15 cellular contexts compared by ENCODE assay signal in the genomic region with DNA sequence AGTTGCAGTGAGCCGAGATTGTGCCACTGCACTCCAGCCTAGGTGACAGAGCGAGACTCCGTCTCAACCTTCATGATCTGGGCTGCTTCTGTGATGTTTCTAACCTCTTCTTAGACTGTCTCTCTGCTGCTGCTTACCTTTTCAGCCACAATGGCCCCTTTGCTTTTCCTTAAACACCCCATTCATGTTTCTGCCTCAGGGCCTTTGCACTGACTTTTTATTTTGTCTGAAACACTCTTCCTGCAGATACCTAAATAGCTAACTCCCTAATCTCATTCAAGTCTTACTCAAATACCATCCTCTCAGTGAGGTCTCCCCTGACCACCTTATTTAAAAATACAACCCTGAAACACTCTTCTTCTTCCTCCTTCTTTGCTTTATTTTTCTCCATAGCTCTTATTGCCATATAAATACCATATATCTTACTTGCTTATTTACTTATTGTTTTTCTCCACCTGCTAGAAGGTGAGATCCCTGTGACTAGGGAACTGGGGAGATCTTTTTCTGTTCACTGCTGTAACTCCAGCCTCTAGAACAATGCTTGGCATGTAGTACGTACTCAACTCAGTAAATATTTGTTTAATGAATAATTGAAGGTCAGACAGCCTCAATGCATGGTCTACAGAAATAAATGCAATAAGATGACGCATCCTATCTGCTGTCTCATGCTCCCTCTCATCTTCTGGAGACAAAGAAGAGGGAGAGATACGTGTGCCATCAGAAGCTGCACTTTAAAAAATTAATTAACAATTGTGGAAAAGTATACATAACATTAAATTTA. TPM values are rescaled to one million over a fixed set of nuclear protein-coding genes. Genes with fewer than 3 reads are reported as not detected.
A peak's percentile ranks its signal among the peaks of the same experiment; 100 is the strongest.
DNase-seq lines count a peak whose midpoint lies in the region; ATAC-seq, FAIRE-seq and TF ChIP-seq lines count a peak whose summit lies in the region.
"Had no signal": no experiment of that assay in that cellular context is flagged by ENCODE, and none has a peak within 500 bp of the region (broad histone marks: within the 10 kb centered on the region; RNA-seq: fewer than 3 reads in every experiment).

No MANE protein-coding gene starts in this region.

- no peak overlapping the region for H2AK5ac ChIP-seq in H1 (ENCODE audit: low read depth, low read length)

- no peak overlapping the region for H3K14ac ChIP-seq in H1 (ENCODE audit: insufficient read length)

- H3K79me2 ChIP-seq in HepG2 (ENCODE audit: insufficient read depth, low read length) (no peaks in the 10 kb centered on the region), H1 (ENCODE audit: control insufficient read depth in 1 of 2, insufficient read depth in 2 of 2, low read length in 2 of 2) (no peaks in the 10 kb centered on the region)

- H3K23me2 ChIP-seq in H1 (ENCODE audit: low read depth, low read length): no peaks in the 10 kb centered on the region

- TF ChIP-seq EP300 in HepG2 (IDR thresholded peaks at IDR 0.05; ENCODE audit: low read depth in 2 of 2, low read length in 2 of 2): peak in 1 of 2 experiments; percentile 25; a peak in 1 of 4 replicates
- TF ChIP-seq EP300 in HepG2 (CRISPR knock-in tag; IDR thresholded peaks at IDR 0.05; ENCODE audit: borderline replicate concordance): no peak
- TF ChIP-seq EP300 in H1 (IDR thresholded peaks at IDR 0.05; ENCODE audit: borderline replicate concordance in 1 of 2, low read depth in 2 of 2, low read length in 2 of 2): no peak

- TF ChIP-seq CTCF in HepG2 (CRISPR knock-in tag; IDR thresholded peaks at IDR 0.05): no peak
- no peak for TF ChIP-seq CTCF in right lobe of liver (IDR thresholded peaks at IDR 0.05)
- no peak for TF ChIP-seq CTCF in H1 (IDR thresholded peaks at IDR 0.05; ENCODE audit: control extremely low read depth in 1 of 3, insufficient read depth in 1 of 3, low read depth in 1 of 3, low read length in 3 of 3)
- TF ChIP-seq CTCF in gastrocnemius medialis (IDR thresholded peaks at IDR 0.05 in 4 of 5, conservative IDR thresholded peaks at IDR 0.05 in 1 of 5): no peak

- no peak overlapping the region for H2BK5ac ChIP-seq in H1 (ENCODE audit: low read depth, low read length)

- intact Hi-C loops in HepG2 (cut with micrococcal nuclease; ENCODE audit: unreplicated experiment) (no loop called here), right lobe of liver (cut with DNase I) (no loop called here), gastrocnemius medialis (cut with DNase I; ENCODE audit: low total_unique reads) (no loop called here)

- H3K18ac ChIP-seq in H1 (ENCODE audit: extremely low read depth, low read length): no peak overlapping the region

- H3K4ac ChIP-seq in H1 (replicated peaks; ENCODE audit: insufficient read length, low read depth, low read length): no peak overlapping the region

- H2BK20ac ChIP-seq in H1 (ENCODE audit: low read length): no peak overlapping the region

- H3K4me3 ChIP-seq in HepG2 (replicated peaks in 1 of 3; ENCODE audit: insufficient read depth in 1 of 3, low read depth in 2 of 3, low read length in 3 of 3): no peak overlapping the region
- H3K4me3 ChIP-seq in right lobe of liver: no peak overlapping the region
- no peak overlapping the region for H3K4me3 ChIP-seq in H1 (ENCODE audit: extremely low read depth in 1 of 4, insufficient read depth in 2 of 4, low read depth in 3 of 4, low read length in 4 of 4)
- H3K4me3 ChIP-seq in gastrocnemius medialis: no peak overlapping the region
- H3K4me3 ChIP-seq: prostate gland had no signal

- no peak overlapping the region for H2BK120ac ChIP-seq in H1 (replicated peaks; ENCODE audit: low read depth, low read length)

- H3K4me1 ChIP-seq in HepG2 (ENCODE audit: insufficient read depth, low read length) (0 out of 2 replicates have a peak, but pooled peaks cover 7% of the 10 kb centered on the region), right lobe of liver (peaks cover 0 to 8% (median 0%) of the 10 kb centered on the region in 4 donors), H1 (replicated peaks in 1 of 4; ENCODE audit: control insufficient read depth in 3 of 4, insufficient read depth in 4 of 4, low read length in 3 of 4) (no peaks in the 10 kb centered on the region), gastrocnemius medialis (no peaks in the 10 kb centered on the region)
- H3K4me1 ChIP-seq: prostate gland had no signal

- CTCF ChIA-PET in HepG2 (lab: Yijun Ruan, JAX; ENCODE audit: low intra/inter-chr PET ratio, low total read pairs): no interaction called here
- CTCF ChIA-PET in H1 (lab: Charles Lee; ENCODE audit: partially characterized antibody): interaction anchor here (0.7 to 13.0 kb wide), 3 partner anchors 20 to 55 kb away, joined by 4 to 318 read pairs (median 6); no protein-coding TSS in a partner anchor

- POLR2A ChIA-PET in HepG2 (lab: Yijun Ruan, JAX): no interaction called here
- POLR2A ChIA-PET in H1 (lab: Charles Lee; ENCODE audit: partially characterized antibody): interaction anchor here (0.6 kb wide), 1 partner anchor 18 kb away, joined by 3 read pairs; no protein-coding TSS in a partner anchor

- DNase-seq in HepG2 (ENCODE audit: low spot score): peak; percentile 72
- no peak for DNase-seq in right lobe of liver
- DNase-seq in NCI-H69 (lab: John Stamatoyannopoulos, UW): peak; percentile 60
- DNase-seq in H1 (ENCODE audit: low read depth in 1 of 2, low spot score in 2 of 2): no peak
- no peak for DNase-seq in gastrocnemius medialis
- DNase-seq: DMS79 treated with DMSO at 0.1 percent for 48 hours; NCI-H187; stimulated activated CD8-positive, alpha-beta memory T cell treated with anti-CD3 and anti-CD28 coated beads, Interleukin-4, amount 100 ng/mL, for 48 hours; T-helper 1 cell had no signal

- H3K9me3 ChIP-seq in HepG2 (ENCODE audit: low read length): no peaks in the 10 kb centered on the region
- H3K9me3 ChIP-seq in right lobe of liver: no peaks in the 10 kb centered on the region
- H3K9me3 ChIP-seq in H1 (ENCODE audit: insufficient read depth in 2 of 2, low read depth in 1 of 2, low read length in 1 of 2): no peaks in the 10 kb centered on the region
- H3K9me3 ChIP-seq in gastrocnemius medialis: no peaks in the 10 kb centered on the region
- H3K9me3 ChIP-seq: prostate gland had no signal

- H4K91ac ChIP-seq in H1 (replicated peaks; ENCODE audit: insufficient read length, low read length): no peak overlapping the region

- TF ChIP-seq RAD21 in HepG2 (CRISPR knock-in tag; IDR thresholded peaks at IDR 0.05) (no peak), H1 (IDR thresholded peaks at IDR 0.05 in 1 of 2, conservative IDR thresholded peaks at IDR 0.05 in 1 of 2; ENCODE audit: low read depth in 2 of 2, low read length in 2 of 2) (no peak)

- H3K9ac ChIP-seq in HepG2 (ENCODE audit: insufficient read depth, low read depth, low read length) (no peak overlapping the region), H1 (replicated peaks in 1 of 4; ENCODE audit: extremely low read depth in 1 of 4, low read depth in 3 of 4, low read length in 3 of 4) (no peak overlapping the region)

- no peak overlapping the region for H3K56ac ChIP-seq in H1 (replicated peaks; ENCODE audit: insufficient read length, low read depth, low read length)

- H3K4me2 ChIP-seq in HepG2 (ENCODE audit: low read depth, low read length) (no peak overlapping the region), H1 (ENCODE audit: insufficient read depth in 1 of 2, low read depth in 2 of 2, low read length in 2 of 2) (no peak overlapping the region)

- H4K8ac ChIP-seq in H1 (ENCODE audit: extremely low read depth, insufficient read depth, low read length): no peak overlapping the region

- in situ Hi-C loops in HepG2 (cut with HindIII; ENCODE audit: extremely low pct_ligation_motif_present, low pct_unique_long_range_greater_than_20kb) (loop anchor here (5.0 kb wide), 1 partner anchor 53 kb away; no protein-coding TSS in a partner anchor), gastrocnemius medialis (cut with MboI; ENCODE audit: low sequenced_read_pairs in 4 of 4) (no loop called here)

- H3K79me1 ChIP-seq in H1 (ENCODE audit: low read depth, low read length): no peaks in the 10 kb centered on the region

- BruUV-seq in HepG2 (replicated peaks; lab: Mats Ljungman, UMichigan): no TSS peak

- no peak overlapping the region for H2BK15ac ChIP-seq in H1 (ENCODE audit: low read length)

- ATAC-seq in HepG2: peak; percentile 78
- no peak for ATAC-seq in right lobe of liver
- no peak for ATAC-seq in gastrocnemius medialis
- no peak for ATAC-seq in GM19035 (IDR thresholded peaks at IDR 0.05; ENCODE audit: unreplicated experiment)
- no peak for ATAC-seq in GM19463 (IDR thresholded peaks at IDR 0.05; ENCODE audit: unreplicated experiment)
- ATAC-seq in HG02884 (IDR thresholded peaks at IDR 0.05; ENCODE audit: unreplicated experiment): no peak

- H3K27me3 ChIP-seq in HepG2 (ENCODE audit: control insufficient read depth in 1 of 2, insufficient read depth in 2 of 2, low read length in 2 of 2) (peaks cover 3 to 11% of the 10 kb centered on the region in 2 experiments; a peak in 3 of 5 replicates), right lobe of liver (no peaks in the 10 kb centered on the region), H1 (replicated peaks in 1 of 4; ENCODE audit: control insufficient read depth in 3 of 4, extremely low read depth in 1 of 4, insufficient read depth in 3 of 4, low read length in 3 of 4) (no peaks in the 10 kb centered on the region; a peak in 1 of 7 replicates), gastrocnemius medialis (no peaks in the 10 kb centered on the region)

- H4K20me1 ChIP-seq in HepG2 (ENCODE audit: insufficient read depth, low read length) (no peaks in the 10 kb centered on the region), H1 (replicated peaks in 1 of 2; ENCODE audit: control insufficient read depth in 1 of 2, insufficient read depth in 2 of 2, low read length in 2 of 2) (no peaks in the 10 kb centered on the region)

- H3K23ac ChIP-seq in H1 (ENCODE audit: insufficient read length): no peak overlapping the region

- H3K36me3 ChIP-seq in HepG2 (replicated peaks in 1 of 2; ENCODE audit: control insufficient read depth in 1 of 2, insufficient read depth in 2 of 2, low read length in 2 of 2) (no peaks in the 10 kb centered on the region), right lobe of liver (no peaks in the 10 kb centered on the region), H1 (ENCODE audit: control insufficient read depth in 2 of 4, insufficient read depth in 4 of 4, low read length in 3 of 4) (no peaks in the 10 kb centered on the region), gastrocnemius medialis (no peaks in the 10 kb centered on the region)
- H3K36me3 ChIP-seq: prostate gland had no signal

- H3K27ac ChIP-seq in HepG2 (ENCODE audit: extremely low read length, insufficient read depth, low read length): no peak overlapping the region
- no peak overlapping the region for H3K27ac ChIP-seq in right lobe of liver
- no peak overlapping the region for H3K27ac ChIP-seq in H1 (ENCODE audit: low read depth, low read length)
- no peak overlapping the region for H3K27ac ChIP-seq in gastrocnemius medialis
- H3K27ac ChIP-seq: prostate gland had no signal

- TF ChIP-seq POLR2A in HepG2 (IDR thresholded peaks at IDR 0.05; ENCODE audit: insufficient read depth in 1 of 2, low read depth in 2 of 2, low read length in 2 of 2): no peak
- TF ChIP-seq POLR2A in right lobe of liver (IDR thresholded peaks at IDR 0.05): no peak
- TF ChIP-seq POLR2A in H1 (IDR thresholded peaks at IDR 0.05; ENCODE audit: control extremely low read depth in 1 of 2, low read depth in 2 of 2, low read length in 2 of 2): no peak
- TF ChIP-seq POLR2A in gastrocnemius medialis (IDR thresholded peaks at IDR 0.05): no peak

- FAIRE-seq in HepG2 (lab: Jason Lieb, UNC) (no peak), H1 (lab: Jason Lieb, UNC) (no peak)
- FAIRE-seq: GM12892, keratinocyte had no signal

- no peak overlapping the region for H4K5ac ChIP-seq in H1 (ENCODE audit: insufficient read length, low read depth, low read length)

- 38% methylated on average over 5 of the region's 6 CpGs for WGBS in HepG2 (ENCODE audit: low lambda C conversion rate)
- 87% methylated on average over 6 of the region's 6 CpGs for WGBS in right lobe of liver (ENCODE audit: insufficient coverage, low coverage, low lambda C conversion rate, missing lambda C conversion rate)
- WGBS in H1 (ENCODE audit: extremely low coverage in 1 of 2, insufficient coverage in 1 of 2, insufficient read length in 1 of 2, insufficient replicate concordance in 2 of 2, low coverage in 1 of 2, low lambda C conversion rate in 2 of 2, missing lambda C conversion rate in 1 of 2), 2 experiments: 96% methylated on average over 6 of the region's 6 CpGs; no CpG with 5 or more reads in 1 of the 2 experiments

- no peak overlapping the region for H2BK12ac ChIP-seq in H1 (ENCODE audit: low read depth, low read length)

- H2AFZ ChIP-seq in HepG2 (ENCODE audit: low read length) (no peak overlapping the region), H1 (ENCODE audit: low read length) (no peak overlapping the region)

RNA-seq across cellular contexts. Expression of gene SETD7, which starts 43.8 kb away (rescaled TPM):
- total RNA-seq in HepG2 (2016; rRNA removed; fragmentation: Illumina TruSeq; extraction: Trizol): 0.22 and 0.48 TPM in 2 replicates
- total RNA-seq in HepG2 (2016; cell fraction: cytosol; rRNA removed; fragmentation: Illumina TruSeq; extraction: Trizol; ENCODE audit: low read depth): 0.09 TPM in 1 of 2 replicates, not detected in the other
- total RNA-seq in HepG2 (2016; cell fraction: insoluble cytoplasmic fraction; rRNA removed; fragmentation: Illumina TruSeq; extraction: Trizol): 0.26 and 0.46 TPM in 2 replicates
- 0.09 and 0.14 TPM in 2 replicates for total RNA-seq in HepG2 (2016; cell fraction: membrane; rRNA removed; fragmentation: Illumina TruSeq; extraction: Trizol)
- total RNA-seq in HepG2 (2016; cell fraction: nucleus; rRNA removed; fragmentation: Illumina TruSeq; extraction: Trizol): 0.25 and 0.28 TPM in 2 replicates
- 0.08 and 0.13 TPM in 2 replicates for polyA plus RNA-seq in HepG2 (2011; rRNA removed)
- polyA plus RNA-seq in HepG2 (2011; cell fraction: cytosol; rRNA removed): 0.07 and 0.14 TPM in 2 replicates
- 0.21 TPM in 2 replicates for polyA plus RNA-seq in HepG2 (2011; cell fraction: nucleus; rRNA removed)
- polyA plus RNA-seq in HepG2 (2012): 0.21 and 0.28 TPM in 2 replicates
- 0.05 TPM in 1 of 2 replicates, not detected in the other for polyA plus RNA-seq in HepG2 (2016; cell fraction: cytosol; fragmentation: Illumina TruSeq; extraction: Trizol; ENCODE audit: low read depth)
- 0.26 and 0.27 TPM in 2 replicates for polyA plus RNA-seq in HepG2 (2016; cell fraction: insoluble cytoplasmic fraction; fragmentation: Illumina TruSeq; extraction: Trizol; ENCODE audit: low read depth)
- 0.06 and 0.10 TPM in 2 replicates for polyA plus RNA-seq in HepG2 (2016; cell fraction: membrane; fragmentation: Illumina TruSeq; extraction: Trizol; ENCODE audit: low read depth)
- polyA plus RNA-seq in HepG2 (2016; cell fraction: nucleus; fragmentation: Illumina TruSeq; extraction: Trizol; ENCODE audit: insufficient read depth, low read depth): 0.15 and 0.24 TPM in 2 replicates
- 0.24 and 48.0 TPM in 2 replicates for polyA minus RNA-seq in HepG2 (2011; rRNA and poly(A)+ RNA removed; ENCODE audit: low replicate concordance)
- 0.30 and 0.44 TPM in 2 replicates for polyA minus RNA-seq in HepG2 (2011; cell fraction: cytosol; rRNA and poly(A)+ RNA removed)
- 0.25 and 0.26 TPM in 2 replicates for polyA minus RNA-seq in HepG2 (2011; cell fraction: nucleus; rRNA and poly(A)+ RNA removed)
- 10 to 100 TPM; 31.6 to 53.7 (median 45.4) TPM for total RNA-seq in right lobe of liver
- total RNA-seq in H1 (2021; fragmentation: NEBNext Ultra II Directional; extraction: Animal tissue kit (Norgen Biotek cat#: 25700)): 3.4 and 4.6 TPM in 2 replicates
- polyA plus RNA-seq in H1 (2011; rRNA removed): 1.3 and 1.5 TPM in 2 replicates
- polyA plus RNA-seq in H1 (2011; cell fraction: cytosol; rRNA removed): 1.4 TPM
- 1.3 TPM for polyA plus RNA-seq in H1 (2011; cell fraction: nucleus; rRNA removed)
- 1.5 to 2.1 TPM (median 1.9 TPM) in 4 replicates for polyA plus RNA-seq in H1 (2012, experiment 1 of 2)
- polyA plus RNA-seq in H1 (2012, experiment 2 of 2): 0.20 TPM
- polyA plus RNA-seq in H1 (2013, experiment 1 of 2): 2.1 TPM
- polyA plus RNA-seq in H1 (2013, experiment 2 of 2): 1.7 TPM
- polyA minus RNA-seq in H1 (2011; rRNA and poly(A)+ RNA removed): 3.1 and 4.5 TPM in 2 replicates
- 1.5 TPM for polyA minus RNA-seq in H1 (2011; cell fraction: cytosol; rRNA and poly(A)+ RNA removed)
- 3.1 TPM for polyA minus RNA-seq in H1 (2011; cell fraction: nucleus; rRNA and poly(A)+ RNA removed)
- total RNA-seq in gastrocnemius medialis: 100 to 1,000 TPM in 3 of 4 donors, 10 to 100 TPM in 1; 73.1 to 134 (median 113) TPM

Comparison
In these comparisons a context has a peak if more than half of its experiments do, and no peak if none do; other contexts are left out.
1. DNase-seq: peak in HepG2 (single experiment) and NCI-H69 (single experiment); none in right lobe of liver (0 of 3), H1 (0 of 2) and gastrocnemius medialis (0 of 2).
2. Of the 41 proteins assayed by ChIP-seq in both HepG2 and H1: peak only in HepG2: none; only in H1: KDM1A; in both: none; in neither: 39; mixed calls (peak in some experiments, not most) for 1.